10 cellular contexts compared by ENCODE assay signal in genomic region chr13:87671824-87672603, GRCh38. TPM values are rescaled to one million over a fixed set of nuclear protein-coding genes. Genes with fewer than 3 reads are reported as not detected.
DNase-seq lines count a peak whose midpoint lies in the region.
"Had no signal": no experiment of that assay in that cellular context is flagged by ENCODE, and none has a peak within 500 bp of the region (broad histone marks: within the 10 kb centered on the region; RNA-seq: fewer than 3 reads in every experiment).

No MANE protein-coding gene starts in this region.

- H3K9me3 ChIP-seq in Karpas-422 (ENCODE audit: low read length): peaks cover 19% of the 10 kb centered on the region

- no peak overlapping the region for H3K4me2 ChIP-seq in Karpas-422 (ENCODE audit: low read depth, low read length, poor library complexity, severe bottlenecking)

- no peak overlapping the region for H2AFZ ChIP-seq in Karpas-422 (ENCODE audit: low read length)

- H3K4me1 ChIP-seq in Karpas-422 (ENCODE audit: low read length): no peaks in the 10 kb centered on the region; the same call in 1 of the 2 replicates
- H3K4me1 ChIP-seq: SJSA1 had no signal

- intact Hi-C loops in posterior vena cava (cut with DNase I): no loop called here

- no peaks in the 10 kb centered on the region for H3K36me3 ChIP-seq in Karpas-422 (ENCODE audit: insufficient read depth, low read length)
- H3K36me3 ChIP-seq: SJSA1 had no signal

- DNase-seq in NCI-H524 (lab: John Stamatoyannopoulos, UW) (peak; percentile 19 to 48), NCI-H524 treated with DMSO at 0.1 percent for 48 hours (lab: John Stamatoyannopoulos, UW) (no peak), UCSD-AML1 (lab: John Stamatoyannopoulos, UW; ENCODE audit: unreplicated experiment) (peak; percentile 18), glomerular visceral epithelial cell (ENCODE audit: extremely low spot score) (peak; percentile 30), posterior vena cava (ENCODE audit: low spot score) (peak; percentile 78), mucosa of gallbladder (ENCODE audit: low spot score) (no peak), GDM1 (lab: John Stamatoyannopoulos, UW) (no peak), Karpas-422 (no peak)
- DNase-seq: DND-41 had no signal

- H3K9ac ChIP-seq in Karpas-422 (ENCODE audit: low read length): no peak overlapping the region

- H3K4me3 ChIP-seq in Karpas-422 (ENCODE audit: low read length): no peak overlapping the region
- H3K4me3 ChIP-seq: SJSA1 had no signal

- no peaks in the 10 kb centered on the region for H3K79me2 ChIP-seq in Karpas-422 (ENCODE audit: low read length)

- H4K20me1 ChIP-seq in Karpas-422 (ENCODE audit: insufficient read depth, low read depth, low read length): no peaks in the 10 kb centered on the region

- H3K27ac ChIP-seq in Karpas-422 (ENCODE audit: low read length): no peak overlapping the region
- H3K27ac ChIP-seq: SJSA1 had no signal

- H3K9me2 ChIP-seq in Karpas-422 (replicated peaks; ENCODE audit: insufficient read depth, low read length): no peaks in the 10 kb centered on the region

- no peaks in the 10 kb centered on the region for H3K27me3 ChIP-seq in Karpas-422 (ENCODE audit: low read length)

RNA-seq across cellular contexts. Expression of gene SLITRK5, which starts 0.8 kb away (rescaled TPM):
- total RNA-seq in posterior vena cava (under 1 TPM; 0.14 to 0.19 TPM), mucosa of gallbladder (0.03 TPM)
- total RNA-seq in Karpas-422 (2014; rRNA removed; shearing (Covaris generic); ENCODE audit: low replicate concordance): not detected in 2 replicates
- total RNA-seq: SJSA1 had no signal

Comparison
In these comparisons a context has a peak if more than half of its experiments do, and no peak if none do; other contexts are left out.
1. DNase-seq: peak in NCI-H524 (2 of 2), UCSD-AML1 (single experiment), glomerular visceral epithelial cell (single experiment) and posterior vena cava (single experiment); none in NCI-H524 treated with DMSO at 0.1 percent for 48 hours (single experiment), mucosa of gallbladder (single experiment), GDM1 (single experiment) and Karpas-422 (single experiment).